Comparison of ENCODE assay signal across 14 cellular contexts in genomic region chr20:34334654-34335407, GRCh38. TPM values are rescaled to one million over a fixed set of nuclear protein-coding genes. Genes with fewer than 3 reads are reported as not detected.
A peak's percentile ranks its signal among the peaks of the same experiment; 100 is the strongest.
DNase-seq lines count a peak whose midpoint lies in the region; ATAC-seq and TF ChIP-seq lines count a peak whose summit lies in the region.
"Had no signal": no experiment of that assay in that cellular context is flagged by ENCODE, and none has a peak within 500 bp of the region (broad histone marks: within the 10 kb centered on the region; RNA-seq: fewer than 3 reads in every experiment).

No MANE protein-coding gene starts in this region.

- H3K36me3 Mint-ChIP-seq in MCF 10A (ENCODE audit: insufficient read depth, unreplicated experiment) (no peaks in the 10 kb centered on the region), memory B cell (no peaks in the 10 kb centered on the region), type B pancreatic cell (no peaks in the 10 kb centered on the region)
- no peaks in the 10 kb centered on the region for H3K36me3 Mint-ChIP-seq in activated CD4-positive, alpha-beta T cell treated with anti-CD3 and anti-CD28 coated beads, Interleukin-2, amount 10 ng/mL, durations not matched to agents 7 days and 5 days (ENCODE audit: low read depth)

- H3K36me3 ChIP-seq in breast epithelium (no peaks in the 10 kb centered on the region), left lung (no peaks in the 10 kb centered on the region)

- intact Hi-C loops in MCF 10A (cut with micrococcal nuclease) (no loop called here), breast epithelium (cut with DNase I; ENCODE audit: low total_unique reads) (no loop called here), left lung (cut with DNase I) (no loop called here)

- DNase-seq in MCF 10A (ENCODE audit: unreplicated experiment) = peak; percentile 42
- no peak for DNase-seq in breast epithelium (ENCODE audit: low spot score in 2 of 2)
- no peak for DNase-seq in memory B cell (ENCODE audit: low spot score in 2 of 2)
- no peak for DNase-seq in type B pancreatic cell (ENCODE audit: extremely low spot score, unreplicated experiment)
- no peak for DNase-seq in stimulated activated CD4-positive, alpha-beta T cell treated with anti-CD3 and anti-CD28 coated beads, Interleukin-4, amount 100 ng/mL, for 4 hours
- no peak for DNase-seq in activated CD4-positive, alpha-beta T cell treated with anti-CD3 and anti-CD28 coated beads, Interleukin-2, amount 10 ng/mL, durations not matched to agents 7 days and 5 days
- DNase-seq in left lung = no peak
- DNase-seq: activated CD4-positive, alpha-beta T cell treated with anti-CD3 and anti-CD28 coated beads for 36 hours; activated naive CD4-positive, alpha-beta T cell; DMS153; NCI-H1105 treated with DMSO at 0.1 percent for 48 hours; NCI-H774 had no signal

- H3K4me3 Mint-ChIP-seq in MCF 10A (ENCODE audit: unreplicated experiment) = no peak overlapping the region
- no peak overlapping the region for H3K4me3 Mint-ChIP-seq in memory B cell
- H3K4me3 Mint-ChIP-seq in type B pancreatic cell = peak overlapping the region; percentile 16
- no peak overlapping the region for H3K4me3 Mint-ChIP-seq in activated CD4-positive, alpha-beta T cell treated with anti-CD3 and anti-CD28 coated beads, Interleukin-2, amount 10 ng/mL, durations not matched to agents 7 days and 5 days
- H3K4me3 Mint-ChIP-seq: activated CD4-positive, alpha-beta T cell treated with anti-CD3 and anti-CD28 coated beads for 36 hours had no signal

- POLR2A ChIA-PET in MCF 10A (lab: Yijun Ruan, JAX) = interaction anchor here (0.6 to 9.5 kb wide), 21 partner anchors 10 to 341 kb away, joined by 3 to 70 read pairs (median 4); partner anchors contain the start of genes AHCY, DYNLRB1, ITCH and RALY
- POLR2A ChIA-PET in activated CD4-positive, alpha-beta T cell treated with anti-CD3 and anti-CD28 coated beads, Interleukin-2, amount 10 ng/mL, durations not matched to agents 7 days and 5 days (lab: Charles Lee) = no interaction called here

- H3K27ac ChIP-seq in breast epithelium (no peak overlapping the region), cingulate gyrus (ENCODE audit: low read depth, low read length) (peak overlapping the region; percentile 97), left lung (no peak overlapping the region)
- H3K27ac ChIP-seq: HL-60 had no signal

- no peak overlapping the region for H3K4me3 ChIP-seq in breast epithelium
- no peak overlapping the region for H3K4me3 ChIP-seq in left lung

- H3K27me3 ChIP-seq in breast epithelium (no peaks in the 10 kb centered on the region), left lung (no peaks in the 10 kb centered on the region)

- TF ChIP-seq POLR2A in breast epithelium (IDR thresholded peaks at IDR 0.05) = no peak

- H3K4me1 Mint-ChIP-seq in MCF 10A (ENCODE audit: insufficient read depth, unreplicated experiment) (peaks cover 15% of the 10 kb centered on the region), memory B cell (peaks cover 9% of the 10 kb centered on the region), type B pancreatic cell (ENCODE audit: unreplicated experiment) (peaks cover 47% of the 10 kb centered on the region)
- H3K4me1 Mint-ChIP-seq in activated CD4-positive, alpha-beta T cell treated with anti-CD3 and anti-CD28 coated beads, Interleukin-2, amount 10 ng/mL, durations not matched to agents 7 days and 5 days = no peaks in the 10 kb centered on the region
- H3K4me1 Mint-ChIP-seq: activated CD4-positive, alpha-beta T cell treated with anti-CD3 and anti-CD28 coated beads for 36 hours had no signal

- TF ChIP-seq CTCF in MCF 10A (IDR thresholded peaks at IDR 0.05; ENCODE audit: unreplicated experiment) = no peak
- no peak for TF ChIP-seq CTCF in breast epithelium (IDR thresholded peaks at IDR 0.05)
- TF ChIP-seq CTCF in type B pancreatic cell (conservative IDR thresholded peaks at IDR 0.05) = no peak
- TF ChIP-seq CTCF in left lung (IDR thresholded peaks at IDR 0.05) = no peak

- H3K9me3 Mint-ChIP-seq in MCF 10A (ENCODE audit: unreplicated experiment) = no peaks in the 10 kb centered on the region
- no peaks in the 10 kb centered on the region for H3K9me3 Mint-ChIP-seq in memory B cell
- no peaks in the 10 kb centered on the region for H3K9me3 Mint-ChIP-seq in type B pancreatic cell
- no peaks in the 10 kb centered on the region for H3K9me3 Mint-ChIP-seq in activated CD4-positive, alpha-beta T cell treated with anti-CD3 and anti-CD28 coated beads, Interleukin-2, amount 10 ng/mL, durations not matched to agents 7 days and 5 days

- ATAC-seq in memory B cell (ENCODE audit: low read depth) = no peak
- no peak for ATAC-seq in left lung
- ATAC-seq: activated CD4-positive, alpha-beta T cell treated with anti-CD3 and anti-CD28 coated beads for 36 hours had no signal

- H3K27ac Mint-ChIP-seq in MCF 10A (ENCODE audit: low read depth, unreplicated experiment) (peak overlapping the region; percentile 85), memory B cell (peak overlapping the region; percentile 53), type B pancreatic cell (peak overlapping the region; percentile 67)
- H3K27ac Mint-ChIP-seq in activated CD4-positive, alpha-beta T cell treated with anti-CD3 and anti-CD28 coated beads, Interleukin-2, amount 10 ng/mL, durations not matched to agents 7 days and 5 days = no peak overlapping the region
- H3K27ac Mint-ChIP-seq: activated CD4-positive, alpha-beta T cell treated with anti-CD3 and anti-CD28 coated beads for 36 hours had no signal

- H3K9me3 ChIP-seq in breast epithelium (no peaks in the 10 kb centered on the region), left lung (no peaks in the 10 kb centered on the region)

- H3K27me3 Mint-ChIP-seq in MCF 10A (ENCODE audit: insufficient read depth, unreplicated experiment) (no peaks in the 10 kb centered on the region), memory B cell (no peaks in the 10 kb centered on the region), type B pancreatic cell (no peaks in the 10 kb centered on the region)
- no peaks in the 10 kb centered on the region for H3K27me3 Mint-ChIP-seq in activated CD4-positive, alpha-beta T cell treated with anti-CD3 and anti-CD28 coated beads, Interleukin-2, amount 10 ng/mL, durations not matched to agents 7 days and 5 days
- H3K27me3 Mint-ChIP-seq: activated CD4-positive, alpha-beta T cell treated with anti-CD3 and anti-CD28 coated beads for 36 hours had no signal

- CTCF ChIA-PET in MCF 10A (lab: Yijun Ruan, JAX) = interaction anchor here (0.7 to 4.4 kb wide), 4 partner anchors 11 to 78 kb away, joined by 3 to 48 read pairs (median 4); no protein-coding TSS in a partner anchor
- CTCF ChIA-PET in activated CD4-positive, alpha-beta T cell treated with anti-CD3 and anti-CD28 coated beads, Interleukin-2, amount 10 ng/mL, durations not matched to agents 7 days and 5 days (lab: Charles Lee) = interaction anchor here (1.1 kb wide), 1 partner anchor 22 kb away, joined by 3 read pairs; no protein-coding TSS in a partner anchor

- no TSS peak for BruUV-seq in MCF 10A (replicated peaks; lab: Mats Ljungman, UMichigan)

- no peaks in the 10 kb centered on the region for H3K4me1 ChIP-seq in breast epithelium
- H3K4me1 ChIP-seq in left lung = no peaks in the 10 kb centered on the region

RNA-seq across cellular contexts. Expression of gene ITCH, which starts 28.2 kb away (rescaled TPM):
- 57.3 and 68.3 TPM in 2 replicates for total RNA-seq in MCF 10A (2022)
- 10 to 100 TPM; 56.6 to 72.3 (median 60.6) TPM for total RNA-seq in breast epithelium
- 77.2 and 86.4 TPM in 2 replicates for total RNA-seq in type B pancreatic cell (ENCODE audit: low replicate concordance)
- total RNA-seq in activated CD4-positive, alpha-beta T cell treated with anti-CD3 and anti-CD28 coated beads, Interleukin-2, amount 10 ng/mL, durations not matched to agents 7 days and 5 days = 10 to 100 TPM; 46.9 to 48.5 TPM
- 10 to 100 TPM; 52.9 to 59.6 TPM for total RNA-seq in left lung

RNA-seq across cellular contexts. Expression of gene AHCY, which starts 31.7 kb away (rescaled TPM):
- total RNA-seq in MCF 10A (2022) (101 and 175 TPM in 2 replicates), breast epithelium (100 to 1,000 TPM in 1 of 3 donors, 10 to 100 TPM in 2; 66.9 to 105 (median 88.4) TPM), type B pancreatic cell (ENCODE audit: low replicate concordance) (242 and 342 TPM in 2 replicates), left lung (100 to 1,000 TPM in 1 of 2 donors, 10 to 100 TPM in 1; 89.1 to 112 TPM)
- total RNA-seq in activated CD4-positive, alpha-beta T cell treated with anti-CD3 and anti-CD28 coated beads, Interleukin-2, amount 10 ng/mL, durations not matched to agents 7 days and 5 days = 10 to 100 TPM; 59.9 to 64.1 TPM
